12 cellular contexts compared by ENCODE assay signal in the genomic region with DNA sequence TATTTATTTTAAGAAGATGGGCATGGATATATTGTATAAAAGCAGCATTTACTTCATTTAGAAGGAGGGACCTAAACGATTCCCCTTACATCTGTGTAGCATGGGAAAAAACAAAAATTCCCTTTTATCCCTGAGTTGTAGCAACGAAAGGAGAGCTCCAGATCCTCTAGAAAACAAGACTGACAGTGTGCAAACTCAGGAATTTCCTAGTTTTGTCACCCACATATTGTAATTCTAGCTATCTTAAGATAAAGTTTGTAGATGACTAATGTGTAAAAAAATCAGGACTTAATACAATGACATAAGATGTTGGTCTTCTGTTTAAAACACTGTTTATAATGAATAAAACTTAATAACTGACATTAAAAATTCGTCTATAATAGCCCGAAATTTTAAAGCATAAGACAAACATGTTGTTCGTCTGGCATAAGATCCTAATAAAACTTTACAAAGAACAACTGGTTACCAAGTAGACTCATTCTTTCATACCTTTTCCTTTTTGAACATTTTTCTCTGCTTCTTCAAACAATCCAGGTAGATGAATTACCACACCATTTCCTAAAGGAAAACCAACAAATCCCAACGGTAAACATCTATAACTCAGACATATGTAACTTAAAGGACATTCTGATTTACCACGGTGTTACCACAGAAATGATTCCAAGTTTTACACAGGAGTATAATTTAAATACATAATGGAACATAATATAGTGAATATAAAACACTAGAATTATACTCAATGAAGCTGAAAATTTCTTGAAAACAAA. TPM values are rescaled to one million over a fixed set of nuclear protein-coding genes. Genes with fewer than 3 reads are reported as not detected.
DNase-seq lines count a peak whose midpoint lies in the region; ATAC-seq, FAIRE-seq and TF ChIP-seq lines count a peak whose summit lies in the region.
"Had no signal": no experiment of that assay in that cellular context is flagged by ENCODE, and none has a peak within 500 bp of the region (broad histone marks: within the 10 kb centered on the region; RNA-seq: fewer than 3 reads in every experiment).

No MANE protein-coding gene starts in this region.

- no peak overlapping the region for H4K5ac ChIP-seq in IMR-90 (ENCODE audit: low read depth, low read length)

- no peaks in the 10 kb centered on the region for H3K27me3 Mint-ChIP-seq in naive thymus-derived CD8-positive, alpha-beta T cell
- no peaks in the 10 kb centered on the region for H3K27me3 Mint-ChIP-seq in CD14-positive monocyte (ENCODE audit: low read depth in 3 of 3)

- no peaks in the 10 kb centered on the region for H3K27me3 ChIP-seq in IMR-90 (ENCODE audit: control insufficient read depth, insufficient read depth, low read length)
- H3K27me3 ChIP-seq in mammary epithelial cell (ENCODE audit: insufficient read depth, low read length), result no peaks in the 10 kb centered on the region

- no peak overlapping the region for H3K14ac ChIP-seq in IMR-90 (replicated peaks; ENCODE audit: low read depth, low read length)

- no peak overlapping the region for H3K56ac ChIP-seq in IMR-90 (ENCODE audit: extremely low read depth, insufficient read depth, low read length)

- peaks cover 10% of the 10 kb centered on the region; the same call in 1 of the 2 replicates for H4K20me1 ChIP-seq in IMR-90 (ENCODE audit: insufficient read depth, low read length)
- no peaks in the 10 kb centered on the region for H4K20me1 ChIP-seq in mammary epithelial cell (ENCODE audit: insufficient read depth, low read length)

- H3K9me3 ChIP-seq in IMR-90 (ENCODE audit: control insufficient read depth, insufficient read depth, low read length) (no peaks in the 10 kb centered on the region), mammary epithelial cell (replicated peaks; ENCODE audit: insufficient read depth, low read length) (no peaks in the 10 kb centered on the region), mesodermal cell (ENCODE audit: control insufficient read depth, low read length) (no peaks in the 10 kb centered on the region)

- DNase-seq in D721Med (ENCODE audit: insufficient read length, low spot score) (no peak), IMR-90 (peak; percentile 80), mammary epithelial cell (peak; percentile 57), SK-N-DZ (ENCODE audit: low spot score) (no peak), AG20443 (ENCODE audit: low spot score) (no peak), CD14-positive monocyte (ENCODE audit: low spot score) (no peak)
- no peak for DNase-seq in naive thymus-derived CD8-positive, alpha-beta T cell
- DNase-seq: activated gamma-delta T cell treated with Interleukin-2 at 50 U/mL for 16 hours; NCI-H1092; NCI-H524 treated with DMSO at 0.1 percent for 48 hours; stimulated activated CD4-positive, alpha-beta T cell treated with anti-CD3 and anti-CD28 coated beads, Interleukin-4, amount 100 ng/mL, for 1 hour had no signal

- H2BK120ac ChIP-seq in IMR-90 (ENCODE audit: low read depth, low read length), result no peak overlapping the region

- TF ChIP-seq POLR2A in IMR-90 (IDR thresholded peaks at IDR 0.05; ENCODE audit: low read depth, low read length), result no peak

- BruUV-seq in IMR-90 (replicated peaks; lab: Mats Ljungman, UMichigan), result no TSS peak
- BruUV-seq in mammary epithelial cell (replicated peaks; lab: Mats Ljungman, UMichigan), result no TSS peak

- no peak overlapping the region for H2AK9ac ChIP-seq in IMR-90 (replicated peaks; ENCODE audit: low read depth, low read length, poor library complexity)

- no peak overlapping the region for H3K9ac ChIP-seq in IMR-90 (ENCODE audit: low read depth, low read length)
- H3K9ac ChIP-seq in mammary epithelial cell (ENCODE audit: insufficient read depth, low read length), result no peak overlapping the region

- dilution Hi-C loops in IMR-90 (cut with HindIII; ENCODE audit: low sequenced_read_pairs, unreplicated experiment) (no loop called here), mammary epithelial cell (cut with HindIII; ENCODE audit: low sequenced_read_pairs) (no loop called here)

- H3K27ac ChIP-seq in IMR-90 (ENCODE audit: insufficient read depth, low read length) (peak overlapping the region; percentile 52; the same call in 1 of the 2 replicates), mammary epithelial cell (ENCODE audit: insufficient read depth, low read depth, low read length) (peak overlapping the region; percentile 37), mesodermal cell (ENCODE audit: low read depth, low read length, severe bottlenecking) (peak overlapping the region; percentile 90)

- TF ChIP-seq RAD21 in IMR-90 (IDR thresholded peaks at IDR 0.05; ENCODE audit: low read length), result no peak

- ATAC-seq in IMR-90 (ENCODE audit: low read depth), result peak; percentile 58
- no peak for ATAC-seq in naive thymus-derived CD8-positive, alpha-beta T cell

- H3K18ac ChIP-seq in IMR-90 (ENCODE audit: low read depth, low read length), result peak overlapping the region; percentile 41

- H3K27ac Mint-ChIP-seq in naive thymus-derived CD8-positive, alpha-beta T cell, result peak overlapping the region in 1 of 10 donors; percentile 13
- H3K27ac Mint-ChIP-seq in CD14-positive monocyte, result no peak overlapping the region

- peaks cover 0 to 58% (median 13%) of the 10 kb centered on the region in 3 donors for H3K36me3 Mint-ChIP-seq in naive thymus-derived CD8-positive, alpha-beta T cell
- peaks cover 36 to 61% of the 10 kb centered on the region in 2 donors for H3K36me3 Mint-ChIP-seq in CD14-positive monocyte

- 0 out of 2 replicates have a peak overlapping the region, but pooled peaks have one; percentile 33 for H4K91ac ChIP-seq in IMR-90 (ENCODE audit: insufficient read depth, low read depth, low read length)

- peaks cover 15 to 31% of the 10 kb centered on the region in 2 experiments; a peak in 3 of 4 replicates for H3K79me1 ChIP-seq in IMR-90 (ENCODE audit: low read depth in 1 of 2, low read length in 2 of 2)

- intact Hi-C loops in IMR-90 (cut with micrococcal nuclease), result loop anchor here (10.0 kb wide), 1 partner anchor 392 kb away; no protein-coding TSS in a partner anchor
- intact Hi-C loops in mammary epithelial cell (cut with micrococcal nuclease), result no loop called here
- intact Hi-C loops in CD14-positive monocyte (cut with micrococcal nuclease), result no loop called here

- no peak overlapping the region for H2AFZ ChIP-seq in IMR-90 (replicated peaks; ENCODE audit: low read length, poor library complexity)
- H2AFZ ChIP-seq in mammary epithelial cell (ENCODE audit: low read depth, low read length), result no peak overlapping the region

- H3K79me2 ChIP-seq in mammary epithelial cell (ENCODE audit: insufficient read depth, low read length), result peaks cover 59% of the 10 kb centered on the region

- TF ChIP-seq CTCF in D721Med (IDR thresholded peaks at IDR 0.05; ENCODE audit: insufficient read depth, missing control alignments), result no peak
- no peak for TF ChIP-seq CTCF in IMR-90 (conservative IDR thresholded peaks at IDR 0.05; ENCODE audit: low read depth, low read length)
- TF ChIP-seq CTCF in mammary epithelial cell (conservative IDR thresholded peaks at IDR 0.05 in 1 of 2, IDR thresholded peaks at IDR 0.05 in 1 of 2; ENCODE audit: extremely low read depth in 1 of 2, insufficient read depth in 1 of 2, low read depth in 1 of 2, low read length in 2 of 2), result no peak
- TF ChIP-seq CTCF in CD14-positive monocyte (IDR thresholded peaks at IDR 0.05), result no peak

- no peak overlapping the region for H3K4me3 Mint-ChIP-seq in naive thymus-derived CD8-positive, alpha-beta T cell
- H3K4me3 Mint-ChIP-seq in CD14-positive monocyte, result no peak overlapping the region

- FAIRE-seq in D721Med (lab: Jason Lieb, UNC), result peak; percentile 90

- H4K8ac ChIP-seq in IMR-90 (ENCODE audit: low read depth in 2 of 2, low read length in 2 of 2), result no peak overlapping the region; a peak in 1 of 4 replicates

- peak overlapping the region; percentile 2; the same call in 1 of the 2 replicates for H3K4ac ChIP-seq in IMR-90 (ENCODE audit: low read depth, low read length)

- H3K4me1 Mint-ChIP-seq in naive thymus-derived CD8-positive, alpha-beta T cell, result peaks cover 6 to 39% (median 33%) of the 10 kb centered on the region in 4 donors
- H3K4me1 Mint-ChIP-seq in CD14-positive monocyte, result peaks cover 12% of the 10 kb centered on the region

- H3K4me3 ChIP-seq in IMR-90 (ENCODE audit: insufficient read depth, low read depth, low read length), result no peak overlapping the region
- no peak overlapping the region for H3K4me3 ChIP-seq in mammary epithelial cell (replicated peaks in 1 of 3; ENCODE audit: insufficient read depth in 1 of 3, low read depth in 2 of 3, low read length in 3 of 3)
- no peak overlapping the region for H3K4me3 ChIP-seq in mesodermal cell (ENCODE audit: extremely low read depth, insufficient read depth, low read length, poor library complexity, severe bottlenecking)

- POLR2A ChIA-PET in IMR-90 (lab: Charles Lee; ENCODE audit: unreplicated experiment), result interaction anchor here (1.0 kb wide), 1 partner anchor 8 kb away, joined by 9 read pairs; no protein-coding TSS in a partner anchor
- POLR2A ChIA-PET in naive thymus-derived CD8-positive, alpha-beta T cell (lab: Charles Lee), result no interaction called here

- 0 out of 2 replicates have a peak overlapping the region, but pooled peaks have one; percentile 18 for H2BK20ac ChIP-seq in IMR-90 (ENCODE audit: low read depth, low read length)

- no peak overlapping the region for H3K23ac ChIP-seq in IMR-90 (ENCODE audit: low read depth, low read length)

- in situ Hi-C loops in IMR-90 (cut with MboI; ENCODE audit: low sequenced_read_pairs) (no loop called here), mammary epithelial cell (cut with MboI; ENCODE audit: low sequenced_read_pairs in 2 of 2) (no loop called here)

- 93% methylated on average over 2 of the region's 7 CpGs; no CpG with 5 or more reads in 1 of the 2 experiments for WGBS in IMR-90 (ENCODE audit: extremely low coverage in 2 of 2, insufficient read length in 1 of 2), 2 experiments
- 79% methylated on average over 7 of the region's 7 CpGs for WGBS in mammary epithelial cell (ENCODE audit: low coverage, missing lambda C conversion rate)
- WGBS in mesodermal cell (ENCODE audit: insufficient coverage in 2 of 2), 2 experiments, result 86 to 89% methylated on average over 3 of the region's 7 CpGs

- H3K4me2 ChIP-seq in IMR-90 (ENCODE audit: low read depth, low read length) (peak overlapping the region; percentile 79), mammary epithelial cell (ENCODE audit: insufficient read depth, low read depth, low read length) (no peak overlapping the region)

- H3K4me1 ChIP-seq in IMR-90 (ENCODE audit: control insufficient read depth, insufficient read depth, low read length), result peaks cover 7% of the 10 kb centered on the region
- H3K4me1 ChIP-seq in mammary epithelial cell (ENCODE audit: insufficient read depth, low read length), result peaks cover 18% of the 10 kb centered on the region
- H3K4me1 ChIP-seq in mesodermal cell (ENCODE audit: control insufficient read depth, insufficient read depth, low read length, poor library complexity, severe bottlenecking), result peaks cover 11% of the 10 kb centered on the region

- H3K9me3 Mint-ChIP-seq in naive thymus-derived CD8-positive, alpha-beta T cell, result no peaks in the 10 kb centered on the region
- H3K9me3 Mint-ChIP-seq in CD14-positive monocyte, result no peaks in the 10 kb centered on the region

- H3K36me3 ChIP-seq in IMR-90 (ENCODE audit: control insufficient read depth, insufficient read depth, low read length) (peaks cover 13% of the 10 kb centered on the region), mammary epithelial cell (ENCODE audit: insufficient read depth, low read length) (peaks cover 23% of the 10 kb centered on the region), mesodermal cell (ENCODE audit: control insufficient read depth, insufficient read depth, low read length) (peaks cover 23% of the 10 kb centered on the region)

- no peak overlapping the region for H2AK5ac ChIP-seq in IMR-90 (ENCODE audit: low read depth, low read length)

- H2BK5ac ChIP-seq in IMR-90 (ENCODE audit: low read depth, low read length, poor library complexity, severe bottlenecking), result peak overlapping the region; percentile 83

- H2BK15ac ChIP-seq in IMR-90 (ENCODE audit: low read depth, low read length), result no peak overlapping the region

- H3K9me1 ChIP-seq in IMR-90 (ENCODE audit: insufficient read depth, low read length), result peaks cover 14% of the 10 kb centered on the region

- CTCF ChIA-PET in IMR-90 (lab: Yijun Ruan, JAX), result interaction anchor here (1.1 kb wide), 1 partner anchor 25 kb away, joined by 3 read pairs; no protein-coding TSS in a partner anchor
- CTCF ChIA-PET in mammary epithelial cell (lab: Charles Lee; ENCODE audit: low non-redundant PET), result interaction anchor here (0.5 kb wide), 1 partner anchor 82 kb away, joined by 9 read pairs; no protein-coding TSS in a partner anchor

RNA-seq across cellular contexts. Expression of gene ADSS2, which starts 15.2 kb away (rescaled TPM):
- total RNA-seq in IMR-90 (2012; rRNA removed), result 14.9 and 37.5 TPM in 2 replicates
- 25.5 and 30.1 TPM in 2 replicates for polyA plus RNA-seq in IMR-90 (2012; rRNA removed)
- polyA plus RNA-seq in IMR-90 (2012; cell fraction: cytosol; rRNA removed), result 7.0 and 7.9 TPM in 2 replicates
- polyA plus RNA-seq in IMR-90 (2012; cell fraction: nucleus; rRNA removed; ENCODE audit: low replicate concordance), result 3.1 and 11.4 TPM in 2 replicates
- 10 to 100 TPM; 40.2 to 47.6 TPM for total RNA-seq in mammary epithelial cell
- polyA plus RNA-seq in mammary epithelial cell, result 25.3 TPM
- 11.7 TPM for polyA minus RNA-seq in mammary epithelial cell
- polyA plus RNA-seq in mesodermal cell (2013, experiment 1 of 2), result 30.7 TPM
- 34.8 TPM for polyA plus RNA-seq in mesodermal cell (2013, experiment 2 of 2)
- total RNA-seq in naive thymus-derived CD8-positive, alpha-beta T cell, result 10 to 100 TPM; 59.3 to 62.0 TPM
- polyA plus RNA-seq in naive thymus-derived CD8-positive, alpha-beta T cell, result 10 to 100 TPM; 24.6 to 28.0 (median 27.5) TPM
- polyA plus RNA-seq in SK-N-DZ (2014; cell fraction: cytosol; rRNA removed), result 38.3 and 43.0 TPM in 2 replicates
- polyA plus RNA-seq in SK-N-DZ (2014; cell fraction: nucleus; rRNA removed), result 25.9 and 28.1 TPM in 2 replicates
- 10 to 100 TPM; 26.3 to 33.5 TPM for polyA plus RNA-seq in CD14-positive monocyte

RNA-seq across cellular contexts. Expression of gene CATSPERE, which starts 24.6 kb away (rescaled TPM):
- total RNA-seq in IMR-90 (2012; rRNA removed), result 0.18 and 0.28 TPM in 2 replicates
- 0.07 and 0.13 TPM in 2 replicates for polyA plus RNA-seq in IMR-90 (2012; rRNA removed)
- 0.03 TPM in 1 of 2 replicates, not detected in the other for polyA plus RNA-seq in IMR-90 (2012; cell fraction: cytosol; rRNA removed)
- 0.08 and 0.60 TPM in 2 replicates for polyA plus RNA-seq in IMR-90 (2012; cell fraction: nucleus; rRNA removed; ENCODE audit: low replicate concordance)
- total RNA-seq in mammary epithelial cell, result 1 to 10 TPM; 1.2 to 1.3 TPM
- polyA plus RNA-seq in mammary epithelial cell, result 0.06 TPM
- not detected for polyA minus RNA-seq in mammary epithelial cell
- polyA plus RNA-seq in mesodermal cell (2013, experiment 1 of 2), result not detected
- polyA plus RNA-seq in mesodermal cell (2013, experiment 2 of 2), result 0.15 TPM
- total RNA-seq in naive thymus-derived CD8-positive, alpha-beta T cell, result 1 to 10 TPM; 2.4 to 2.7 TPM
- polyA plus RNA-seq in naive thymus-derived CD8-positive, alpha-beta T cell, result 1 to 10 TPM in 1 of 3 donors, under 1 TPM in 2; 0.22 to 1.2 (median 0.61) TPM
- 0.15 and 0.40 TPM in 2 replicates for polyA plus RNA-seq in SK-N-DZ (2014; cell fraction: cytosol; rRNA removed)
- polyA plus RNA-seq in SK-N-DZ (2014; cell fraction: nucleus; rRNA removed), result 0.40 and 0.57 TPM in 2 replicates
- polyA plus RNA-seq in CD14-positive monocyte, result not detected

Comparison
In these comparisons a context has a peak if more than half of its experiments do, and no peak if none do; other contexts are left out.
1. DNase-seq: peak in IMR-90 (single experiment) and mammary epithelial cell (single experiment); none in D721Med (single experiment), naive thymus-derived CD8-positive, alpha-beta T cell (0 of 10), SK-N-DZ (single experiment), AG20443 (single experiment) and CD14-positive monocyte (single experiment).
2. H3K27ac ChIP-seq: peak in every context shown above with its lines; median percentile 90 in mesodermal cell; 52 in IMR-90; 37 in mammary epithelial cell.